Comparison of ENCODE assay signal across 20 cellular contexts in genomic region chr17:48498168-48498840, GRCh38. TPM values are rescaled to one million over a fixed set of nuclear protein-coding genes. Genes with fewer than 3 reads are reported as not detected.
DNase-seq lines count a peak whose midpoint lies in the region; ATAC-seq, FAIRE-seq and TF ChIP-seq lines count a peak whose summit lies in the region.
"Had no signal": no experiment of that assay in that cellular context is flagged by ENCODE, and none has a peak within 500 bp of the region (broad histone marks: within the 10 kb centered on the region; RNA-seq: fewer than 3 reads in every experiment).

No MANE protein-coding gene starts in this region.

- H3K27me3 Mint-ChIP-seq in type B pancreatic cell (peaks cover 36% of the 10 kb centered on the region), immature natural killer cell (ENCODE audit: low read depth in 3 of 3) (peaks cover 2 to 9% (median 4%) of the 10 kb centered on the region in 3 donors)

- H3K27ac ChIP-seq in keratinocyte (ENCODE audit: control insufficient read depth, insufficient read depth, low read length) (no peak overlapping the region), gastrocnemius medialis (no peak overlapping the region)
- H3K27ac ChIP-seq: dorsolateral prefrontal cortex, hepatocyte, right lobe of liver, upper lobe of right lung had no signal

- H3K9me3 Mint-ChIP-seq in type B pancreatic cell: no peaks in the 10 kb centered on the region
- H3K9me3 Mint-ChIP-seq in immature natural killer cell: no peaks in the 10 kb centered on the region
- H3K9me3 Mint-ChIP-seq: activated CD8-positive, alpha-beta T cell treated with anti-CD3 and anti-CD28 coated beads for 36 hours; CD4-positive, CD25-positive, alpha-beta regulatory T cell; neural crest cell; stimulated activated effector memory CD8-positive, alpha-beta T cell treated with anti-CD3 and anti-CD28 coated beads, Interleukin-12 subunit alpha, Interleukin-12 subunit beta, amount 100 ng/mL, for 72 hours had no signal

- no peak overlapping the region for H2AFZ ChIP-seq in keratinocyte (ENCODE audit: control insufficient read depth, low read length)
- H2AFZ ChIP-seq: hepatocyte had no signal

- no peaks in the 10 kb centered on the region for H3K9me3 ChIP-seq in keratinocyte (ENCODE audit: control insufficient read depth, low read depth, low read length)
- no peaks in the 10 kb centered on the region for H3K9me3 ChIP-seq in gastrocnemius medialis
- H3K9me3 ChIP-seq: right lobe of liver, upper lobe of right lung had no signal

- peak overlapping the region; percentile 31 for H3K4me3 Mint-ChIP-seq in type B pancreatic cell
- no peak overlapping the region for H3K4me3 Mint-ChIP-seq in immature natural killer cell
- H3K4me3 Mint-ChIP-seq: activated CD8-positive, alpha-beta T cell treated with anti-CD3 and anti-CD28 coated beads for 36 hours; CD4-positive, CD25-positive, alpha-beta regulatory T cell; neural crest cell; stimulated activated effector memory CD8-positive, alpha-beta T cell treated with anti-CD3 and anti-CD28 coated beads, Interleukin-12 subunit alpha, Interleukin-12 subunit beta, amount 100 ng/mL, for 72 hours had no signal

- dilution Hi-C loops in keratinocyte (cut with MboI; ENCODE audit: extremely low pct_ligation_motif_present, low sequenced_read_pairs): no loop called here

- H3K4me1 Mint-ChIP-seq in type B pancreatic cell (ENCODE audit: unreplicated experiment) (peaks cover 50% of the 10 kb centered on the region), immature natural killer cell (no peaks in the 10 kb centered on the region)
- H3K4me1 Mint-ChIP-seq: neural crest cell; stimulated activated effector memory CD8-positive, alpha-beta T cell treated with anti-CD3 and anti-CD28 coated beads, Interleukin-12 subunit alpha, Interleukin-12 subunit beta, amount 100 ng/mL, for 72 hours had no signal

- H3K4me3 ChIP-seq in keratinocyte (ENCODE audit: control insufficient read depth in 2 of 3, extremely low read depth in 1 of 3, insufficient read depth in 2 of 3, low read depth in 1 of 3, low read length in 3 of 3) (no peak overlapping the region), gastrocnemius medialis (no peak overlapping the region)
- H3K4me3 ChIP-seq: dorsolateral prefrontal cortex, hepatocyte, right lobe of liver, upper lobe of right lung had no signal

- DNase-seq in NCI-H2227 (lab: John Stamatoyannopoulos, UW; ENCODE audit: unreplicated experiment): peak; percentile 32
- no peak for DNase-seq in NCI-H2227 treated with DMSO at 0.1 percent for 48 hours (lab: John Stamatoyannopoulos, UW)
- DNase-seq in NCI-H345 (lab: John Stamatoyannopoulos, UW): peak; percentile 82
- DNase-seq in keratinocyte (ENCODE audit: low read depth, low spot score): no peak
- no peak for DNase-seq in type B pancreatic cell (ENCODE audit: extremely low spot score, unreplicated experiment)
- no peak for DNase-seq in DMS114 treated with DMSO at 0.1 percent for 48 hours (lab: John Stamatoyannopoulos, UW; ENCODE audit: unreplicated experiment)
- no peak for DNase-seq in immature natural killer cell
- no peak for DNase-seq in gastrocnemius medialis
- DNase-seq: activated CD8-positive, alpha-beta T cell treated with anti-CD3 and anti-CD28 coated beads for 36 hours; activated gamma-delta T cell treated with Interleukin-2 at 50 U/mL for 16 hours; CD4-positive, CD25-positive, alpha-beta regulatory T cell; dorsolateral prefrontal cortex; GF-D8; right lobe of liver; upper lobe of right lung had no signal

- ATAC-seq in gastrocnemius medialis: no peak
- ATAC-seq: activated CD8-positive, alpha-beta T cell treated with anti-CD3 and anti-CD28 coated beads for 36 hours; right lobe of liver; stimulated activated effector memory CD8-positive, alpha-beta T cell treated with anti-CD3 and anti-CD28 coated beads, Interleukin-12 subunit alpha, Interleukin-12 subunit beta, amount 100 ng/mL, for 72 hours; upper lobe of right lung had no signal

- no peaks in the 10 kb centered on the region for H3K36me3 ChIP-seq in keratinocyte (ENCODE audit: control insufficient read depth in 2 of 2, extremely low read depth in 1 of 2, insufficient read depth in 2 of 2, low read length in 2 of 2)
- H3K36me3 ChIP-seq in gastrocnemius medialis: no peaks in the 10 kb centered on the region
- H3K36me3 ChIP-seq: right lobe of liver, upper lobe of right lung had no signal

- H3K9me1 ChIP-seq in keratinocyte (ENCODE audit: control insufficient read depth, extremely low read depth, insufficient read depth, low read length): no peaks in the 10 kb centered on the region

- no peaks in the 10 kb centered on the region for H3K79me2 ChIP-seq in keratinocyte (ENCODE audit: control insufficient read depth, insufficient read depth, low read length)
- H3K79me2 ChIP-seq: hepatocyte had no signal

- peak; percentile 46 for FAIRE-seq in keratinocyte (lab: Jason Lieb, UNC)
- FAIRE-seq: astrocyte had no signal

- H3K36me3 Mint-ChIP-seq in type B pancreatic cell (no peaks in the 10 kb centered on the region), immature natural killer cell (no peaks in the 10 kb centered on the region)
- H3K36me3 Mint-ChIP-seq: CD4-positive, CD25-positive, alpha-beta regulatory T cell; stimulated activated effector memory CD8-positive, alpha-beta T cell treated with anti-CD3 and anti-CD28 coated beads, Interleukin-12 subunit alpha, Interleukin-12 subunit beta, amount 100 ng/mL, for 72 hours had no signal

- peak overlapping the region; percentile 77 for H3K27ac Mint-ChIP-seq in type B pancreatic cell
- H3K27ac Mint-ChIP-seq in immature natural killer cell: no peak overlapping the region
- H3K27ac Mint-ChIP-seq: activated CD8-positive, alpha-beta T cell treated with anti-CD3 and anti-CD28 coated beads for 36 hours; CD4-positive, CD25-positive, alpha-beta regulatory T cell; stimulated activated effector memory CD8-positive, alpha-beta T cell treated with anti-CD3 and anti-CD28 coated beads, Interleukin-12 subunit alpha, Interleukin-12 subunit beta, amount 100 ng/mL, for 72 hours had no signal

- H3K4me1 ChIP-seq in keratinocyte (ENCODE audit: control insufficient read depth, extremely low read depth, insufficient read depth, low read length) (peaks cover 22% of the 10 kb centered on the region), gastrocnemius medialis (peaks cover 0 to 2% of the 10 kb centered on the region in 2 donors)
- H3K4me1 ChIP-seq: right lobe of liver, upper lobe of right lung had no signal

- intact Hi-C loops in gastrocnemius medialis (cut with DNase I; ENCODE audit: low total_unique reads): no loop called here

- TF ChIP-seq CTCF in keratinocyte (optimal IDR thresholded peaks at IDR 0.05 in 1 of 3, IDR thresholded peaks at IDR 0.05 in 1 of 3, conservative IDR thresholded peaks at IDR 0.05 in 1 of 3; ENCODE audit: extremely low read depth in 1 of 3, insufficient read depth in 2 of 3, low read length in 3 of 3): no peak
- TF ChIP-seq CTCF in type B pancreatic cell (conservative IDR thresholded peaks at IDR 0.05): no peak
- no peak for TF ChIP-seq CTCF in gastrocnemius medialis (IDR thresholded peaks at IDR 0.05 in 4 of 5, conservative IDR thresholded peaks at IDR 0.05 in 1 of 5)

- no peaks in the 10 kb centered on the region for H3K27me3 ChIP-seq in keratinocyte (ENCODE audit: control insufficient read depth, extremely low read depth, insufficient read depth, low read length)
- H3K27me3 ChIP-seq in gastrocnemius medialis: peaks cover 2 to 9% (median 7%) of the 10 kb centered on the region in 3 donors

- H3K4me2 ChIP-seq in keratinocyte (ENCODE audit: control insufficient read depth, extremely low read depth, insufficient read depth, low read depth, low read length): no peak overlapping the region
- H3K4me2 ChIP-seq: hepatocyte had no signal

- H4K20me1 ChIP-seq in keratinocyte (ENCODE audit: control insufficient read depth, extremely low read depth, insufficient read depth, low read length): no peaks in the 10 kb centered on the region

- in situ Hi-C loops in gastrocnemius medialis (cut with MboI; ENCODE audit: low sequenced_read_pairs in 4 of 4): no loop called here

- no peak for TF ChIP-seq POLR2A in gastrocnemius medialis (IDR thresholded peaks at IDR 0.05)

- no peak overlapping the region for H3K9ac ChIP-seq in keratinocyte (ENCODE audit: control insufficient read depth, extremely low read depth, insufficient read depth, low read length)

RNA-seq across cellular contexts. Expression of gene HOXB1, which starts 32.5 kb away (rescaled TPM):
- polyA plus RNA-seq in keratinocyte: not detected in 3 replicates
- polyA plus RNA-seq in keratinocyte (2011; ENCODE audit: low read depth): not detected
- polyA plus RNA-seq in keratinocyte (2011; cell fraction: cytosol; rRNA removed): not detected in 2 replicates
- not detected in 2 replicates for polyA plus RNA-seq in keratinocyte (2011; cell fraction: nucleus; rRNA removed)
- not detected in 2 replicates for polyA plus RNA-seq in keratinocyte (2012; ENCODE audit: low replicate concordance)
- not detected in 3 replicates for polyA minus RNA-seq in keratinocyte
- not detected for polyA minus RNA-seq in keratinocyte (2011; cell fraction: cytosol; rRNA and poly(A)+ RNA removed)
- polyA minus RNA-seq in keratinocyte (2011; cell fraction: nucleus; rRNA and poly(A)+ RNA removed): not detected in 2 replicates
- total RNA-seq in type B pancreatic cell (ENCODE audit: low replicate concordance): 0.29 and 0.79 TPM in 2 replicates
- not detected for polyA plus RNA-seq in immature natural killer cell
- total RNA-seq in gastrocnemius medialis: not detected
- total RNA-seq: A673; activated CD8-positive, alpha-beta T cell treated with anti-CD3 and anti-CD28 coated beads for 36 hours; astrocyte; CD4-positive, CD25-positive, alpha-beta regulatory T cell; dorsolateral prefrontal cortex; hepatocyte; right lobe of liver; upper lobe of right lung had no signal
- polyA plus RNA-seq: CD4-positive, CD25-positive, alpha-beta regulatory T cell; hepatocyte had no signal

RNA-seq across cellular contexts. Expression of gene HOXB2, which starts 46.6 kb away (rescaled TPM):
- 3.0 to 5.7 TPM (median 3.8 TPM) in 3 replicates for polyA plus RNA-seq in keratinocyte
- not detected for polyA plus RNA-seq in keratinocyte (2011; ENCODE audit: low read depth)
- 4.2 and 4.6 TPM in 2 replicates for polyA plus RNA-seq in keratinocyte (2011; cell fraction: cytosol; rRNA removed)
- 7.0 and 9.2 TPM in 2 replicates for polyA plus RNA-seq in keratinocyte (2011; cell fraction: nucleus; rRNA removed)
- polyA plus RNA-seq in keratinocyte (2012; ENCODE audit: low replicate concordance): 1.9 and 7.8 TPM in 2 replicates
- 0.33 to 1.6 TPM (median 0.58 TPM) in 3 replicates for polyA minus RNA-seq in keratinocyte
- polyA minus RNA-seq in keratinocyte (2011; cell fraction: cytosol; rRNA and poly(A)+ RNA removed): 3.3 TPM
- 0.53 and 0.85 TPM in 2 replicates for polyA minus RNA-seq in keratinocyte (2011; cell fraction: nucleus; rRNA and poly(A)+ RNA removed)
- total RNA-seq in type B pancreatic cell (ENCODE audit: low replicate concordance): 35.6 and 36.5 TPM in 2 replicates
- 10 to 100 TPM; 15.9 to 32.6 (median 18.3) TPM for polyA plus RNA-seq in immature natural killer cell
- total RNA-seq in gastrocnemius medialis: 10 to 100 TPM in 2 of 4 donors, 1 to 10 TPM in 2; 4.1 to 22.1 (median 10.4) TPM

Comparison
In these comparisons a context has a peak if more than half of its experiments do, and no peak if none do; other contexts are left out.
1. DNase-seq: peak in NCI-H2227 (single experiment) and NCI-H345 (single experiment); none in NCI-H2227 treated with DMSO at 0.1 percent for 48 hours (single experiment), keratinocyte (single experiment), type B pancreatic cell (single experiment), DMS114 treated with DMSO at 0.1 percent for 48 hours (single experiment), immature natural killer cell (0 of 3) and gastrocnemius medialis (0 of 2).